25 cellular contexts compared by ENCODE assay signal in genomic region chr16:68492501-68493411, GRCh38. TPM values are rescaled to one million over a fixed set of nuclear protein-coding genes. Genes with fewer than 3 reads are reported as not detected.
DNase-seq lines count a peak whose midpoint lies in the region; ATAC-seq and TF ChIP-seq lines count a peak whose summit lies in the region.
"Had no signal": no experiment of that assay in that cellular context is flagged by ENCODE, and none has a peak within 500 bp of the region (broad histone marks: within the 10 kb centered on the region; RNA-seq: fewer than 3 reads in every experiment).

No MANE protein-coding gene starts in this region.

- no peak overlapping the region for H3K4me2 ChIP-seq in mesendoderm (ENCODE audit: low read length)
- H3K4me2 ChIP-seq: GM23338 had no signal

- H3K4me3 ChIP-seq in right lobe of liver: no peak overlapping the region
- no peak overlapping the region for H3K4me3 ChIP-seq in stomach
- H3K4me3 ChIP-seq in mesendoderm (ENCODE audit: low read length): no peak overlapping the region
- H3K4me3 ChIP-seq: dorsolateral prefrontal cortex, esophagus squamous epithelium, GM23338, heart right ventricle, K562, ovary, skin epidermis had no signal

- no peak overlapping the region for H3K9ac ChIP-seq in mesendoderm (ENCODE audit: low read length)

- no peak overlapping the region for H2AK5ac ChIP-seq in mesendoderm (ENCODE audit: low read length)

- no peak overlapping the region for H4K5ac ChIP-seq in mesendoderm (ENCODE audit: low read length)

- no peak for TF ChIP-seq EP300 in stomach (IDR thresholded peaks at IDR 0.05)

- H3K36me3 ChIP-seq in right lobe of liver (no peaks in the 10 kb centered on the region), stomach (no peaks in the 10 kb centered on the region), mesendoderm (ENCODE audit: control insufficient read depth, insufficient read depth, low read length) (no peaks in the 10 kb centered on the region)
- H3K36me3 ChIP-seq: brain microvascular endothelial cell, esophagus squamous epithelium, heart right ventricle, ovary had no signal

- no peak overlapping the region for H4K8ac ChIP-seq in mesendoderm (ENCODE audit: low read depth, low read length)

- WGBS in right lobe of liver (ENCODE audit: insufficient coverage, low coverage, low lambda C conversion rate, missing lambda C conversion rate): no CpG with 5 or more reads among the region's 6 CpGs
- 33 to 74% (median 43%) methylated on average over 5 to 6 of the region's 6 CpGs for WGBS in stomach, 5 donors
- WGBS in mesendoderm (ENCODE audit: extremely low coverage, insufficient coverage, low lambda C conversion rate): no CpG with 5 or more reads among the region's 6 CpGs

- no peak overlapping the region for H2BK120ac ChIP-seq in mesendoderm (ENCODE audit: low read depth, low read length)

- TF ChIP-seq CTCF in right lobe of liver (IDR thresholded peaks at IDR 0.05) (no peak), stomach (IDR thresholded peaks at IDR 0.05) (no peak), glutamatergic neuron (IDR thresholded peaks at IDR 0.05; ENCODE audit: partially characterized antibody, unreplicated experiment) (no peak)

- TF ChIP-seq POLR2A in right lobe of liver (IDR thresholded peaks at IDR 0.05): no peak
- no peak for TF ChIP-seq POLR2A in stomach (IDR thresholded peaks at IDR 0.05)

- H3K27me3 ChIP-seq in right lobe of liver: no peaks in the 10 kb centered on the region
- H3K27me3 ChIP-seq in stomach: no peaks in the 10 kb centered on the region
- H3K27me3 ChIP-seq in mesendoderm (ENCODE audit: insufficient read depth, low read length, poor library complexity): no peaks in the 10 kb centered on the region
- H3K27me3 ChIP-seq: brain microvascular endothelial cell, dorsolateral prefrontal cortex, ovary had no signal

- no peaks in the 10 kb centered on the region for H3K79me2 ChIP-seq in mesendoderm (ENCODE audit: control insufficient read depth, insufficient read depth, low read length)

- no peaks in the 10 kb centered on the region for H3K4me1 Mint-ChIP-seq in glutamatergic neuron (ENCODE audit: low read depth, unreplicated experiment)
- H3K4me1 Mint-ChIP-seq: activated naive CD8-positive, alpha-beta T cell treated with anti-CD3 and anti-CD28 coated beads for 36 hours; T-cell had no signal

- H3K9me3 Mint-ChIP-seq in glutamatergic neuron (ENCODE audit: unreplicated experiment): no peaks in the 10 kb centered on the region
- H3K9me3 Mint-ChIP-seq: activated CD8-positive, alpha-beta T cell treated with anti-CD3 and anti-CD28 coated beads for 36 hours; activated T-cell treated with anti-CD3 and anti-CD28 coated beads, Interleukin-2, amount 50 U/mL, for 72 hours; T-cell had no signal

- peak; percentile 44 to 77 (median 66) for ATAC-seq in right lobe of liver
- ATAC-seq: activated CD8-positive, alpha-beta T cell treated with anti-CD3 and anti-CD28 coated beads for 36 hours; activated T-cell treated with anti-CD3 and anti-CD28 coated beads, Interleukin-2, amount 50 U/mL, for 72 hours; GM23338; K562; T-cell had no signal

- H3K18ac ChIP-seq in mesendoderm (ENCODE audit: low read length): no peak overlapping the region

- no peaks in the 10 kb centered on the region for H3K27me3 Mint-ChIP-seq in glutamatergic neuron (ENCODE audit: unreplicated experiment)
- H3K27me3 Mint-ChIP-seq: activated CD8-positive, alpha-beta T cell treated with anti-CD3 and anti-CD28 coated beads for 36 hours; activated naive CD8-positive, alpha-beta T cell treated with anti-CD3 and anti-CD28 coated beads for 36 hours; T-cell had no signal

- no peaks in the 10 kb centered on the region for H3K9me3 ChIP-seq in right lobe of liver
- no peaks in the 10 kb centered on the region for H3K9me3 ChIP-seq in stomach
- H3K9me3 ChIP-seq: esophagus squamous epithelium, heart right ventricle, ovary had no signal

- intact Hi-C loops in right lobe of liver (cut with DNase I) (no loop called here), stomach (cut with DNase I; ENCODE audit: low total_unique reads) (no loop called here)

- peaks cover 0 to 20% (median 0%) of the 10 kb centered on the region in 4 donors for H3K4me1 ChIP-seq in right lobe of liver
- peaks cover 12 to 38% (median 35%) of the 10 kb centered on the region in 4 donors for H3K4me1 ChIP-seq in stomach
- H3K4me1 ChIP-seq in mesendoderm (ENCODE audit: control insufficient read depth, low read depth, low read length): peaks cover 2% of the 10 kb centered on the region
- H3K4me1 ChIP-seq: heart right ventricle had no signal

- no peak overlapping the region for H3K27ac Mint-ChIP-seq in glutamatergic neuron (ENCODE audit: unreplicated experiment)
- H3K27ac Mint-ChIP-seq: activated CD8-positive, alpha-beta T cell treated with anti-CD3 and anti-CD28 coated beads for 36 hours; activated naive CD8-positive, alpha-beta T cell treated with anti-CD3 and anti-CD28 coated beads for 36 hours; activated T-cell treated with anti-CD3 and anti-CD28 coated beads, Interleukin-2, amount 50 U/mL, for 72 hours; GM23338; T-cell had no signal

- H3K36me3 Mint-ChIP-seq in glutamatergic neuron (ENCODE audit: unreplicated experiment): no peaks in the 10 kb centered on the region
- H3K36me3 Mint-ChIP-seq: activated naive CD8-positive, alpha-beta T cell treated with anti-CD3 and anti-CD28 coated beads for 36 hours; T-cell had no signal

- DNase-seq in NCI-H2107 treated with DMSO at 0.1 percent for 48 hours (lab: John Stamatoyannopoulos, UW; ENCODE audit: unreplicated experiment) (peak; percentile 70), NCI-H2107 (lab: John Stamatoyannopoulos, UW) (no peak), RPMI8226 (peak; percentile 85), right lobe of liver (peak in 2 of 3 donors; percentile 59 to 70), stomach (peak; percentile 94), middle frontal gyrus (ENCODE audit: extremely low spot score, low spot score) (no peak), glutamatergic neuron (no peak), mesendoderm (no peak)
- DNase-seq: 8988T; activated CD8-positive, alpha-beta T cell treated with anti-CD3 and anti-CD28 coated beads for 36 hours; activated naive CD8-positive, alpha-beta T cell treated with anti-CD3 and anti-CD28 coated beads for 36 hours; activated T-cell treated with anti-CD3 and anti-CD28 coated beads, Interleukin-2, amount 50 U/mL, for 72 hours; brain microvascular endothelial cell; C1 segment of cervical spinal cord; esophagus squamous epithelium; heart right ventricle; NCI-H1048; NCI-H2227 treated with DMSO at 0.1 percent for 48 hours; ovary; T-cell had no signal

- no peak overlapping the region for H3K4ac ChIP-seq in mesendoderm (ENCODE audit: low read depth, low read length)

- H2BK5ac ChIP-seq in mesendoderm (ENCODE audit: low read length): no peak overlapping the region

- no peak overlapping the region for H3K4me3 Mint-ChIP-seq in glutamatergic neuron (ENCODE audit: unreplicated experiment)
- H3K4me3 Mint-ChIP-seq: activated CD8-positive, alpha-beta T cell treated with anti-CD3 and anti-CD28 coated beads for 36 hours; activated naive CD8-positive, alpha-beta T cell treated with anti-CD3 and anti-CD28 coated beads for 36 hours; activated T-cell treated with anti-CD3 and anti-CD28 coated beads, Interleukin-2, amount 50 U/mL, for 72 hours; GM23338; T-cell had no signal

- H2BK15ac ChIP-seq in mesendoderm (replicated peaks; ENCODE audit: low read depth): no peak overlapping the region

- no peak overlapping the region for H3K56ac ChIP-seq in mesendoderm (ENCODE audit: low read length)

- H3K27ac ChIP-seq in right lobe of liver: no peak overlapping the region
- H3K27ac ChIP-seq in stomach: peak overlapping the region; percentile 70 to 90 (median 86)
- H3K27ac ChIP-seq in mesendoderm (ENCODE audit: low read depth, low read length): no peak overlapping the region
- H3K27ac ChIP-seq: brain microvascular endothelial cell, dorsolateral prefrontal cortex, heart right ventricle, HL-60, ovary had no signal

- H3K23ac ChIP-seq in mesendoderm (ENCODE audit: low read length): no peak overlapping the region

- no peaks in the 10 kb centered on the region for H3K79me1 ChIP-seq in mesendoderm (ENCODE audit: low read length)

RNA-seq across cellular contexts. Expression of gene SMPD3, which starts 44.4 kb away (rescaled TPM):
- total RNA-seq in right lobe of liver (10 to 100 TPM in 2 of 6 experiments, 1 to 10 TPM in 2, under 1 TPM in 2; 0.18 to 27.2 (median 5.0) TPM), stomach (100 to 1,000 TPM in 1 of 5 donors, 10 to 100 TPM in 4; 34.3 to 110 (median 76.3) TPM), glutamatergic neuron (ENCODE audit: unreplicated experiment) (85.4 TPM)
- polyA plus RNA-seq in stomach: 1 to 10 TPM; 1.7 to 7.6 (median 3.2) TPM
- 0.66 TPM for polyA plus RNA-seq in mesendoderm (2013, experiment 1 of 2)
- 0.49 TPM for polyA plus RNA-seq in mesendoderm (2013, experiment 2 of 2)

RNA-seq across cellular contexts. Expression of gene ZFP90, which starts 46.3 kb away (rescaled TPM):
- total RNA-seq in right lobe of liver (10 to 100 TPM in 1 of 6 experiments, 1 to 10 TPM in 5; 3.4 to 11.3 (median 6.2) TPM), stomach (10 to 100 TPM; 12.9 to 28.1 (median 17.5) TPM), glutamatergic neuron (ENCODE audit: unreplicated experiment) (87.0 TPM)
- 1 to 10 TPM; 6.2 to 9.0 (median 6.8) TPM for polyA plus RNA-seq in stomach
- 7.2 TPM for polyA plus RNA-seq in mesendoderm (2013, experiment 1 of 2)
- 6.4 TPM for polyA plus RNA-seq in mesendoderm (2013, experiment 2 of 2)

Comparison
In these comparisons a context has a peak if more than half of its experiments do, and no peak if none do; other contexts are left out.
1. DNase-seq: peak in NCI-H2107 treated with DMSO at 0.1 percent for 48 hours (single experiment), RPMI8226 (single experiment), right lobe of liver (2 of 3) and stomach (single experiment); none in NCI-H2107 (single experiment), middle frontal gyrus (single experiment), glutamatergic neuron (single experiment) and mesendoderm (single experiment).
2. H3K27ac ChIP-seq: peak in stomach (5 of 5); none in right lobe of liver (0 of 3) and mesendoderm (single experiment).